In the genomic region with DNA sequence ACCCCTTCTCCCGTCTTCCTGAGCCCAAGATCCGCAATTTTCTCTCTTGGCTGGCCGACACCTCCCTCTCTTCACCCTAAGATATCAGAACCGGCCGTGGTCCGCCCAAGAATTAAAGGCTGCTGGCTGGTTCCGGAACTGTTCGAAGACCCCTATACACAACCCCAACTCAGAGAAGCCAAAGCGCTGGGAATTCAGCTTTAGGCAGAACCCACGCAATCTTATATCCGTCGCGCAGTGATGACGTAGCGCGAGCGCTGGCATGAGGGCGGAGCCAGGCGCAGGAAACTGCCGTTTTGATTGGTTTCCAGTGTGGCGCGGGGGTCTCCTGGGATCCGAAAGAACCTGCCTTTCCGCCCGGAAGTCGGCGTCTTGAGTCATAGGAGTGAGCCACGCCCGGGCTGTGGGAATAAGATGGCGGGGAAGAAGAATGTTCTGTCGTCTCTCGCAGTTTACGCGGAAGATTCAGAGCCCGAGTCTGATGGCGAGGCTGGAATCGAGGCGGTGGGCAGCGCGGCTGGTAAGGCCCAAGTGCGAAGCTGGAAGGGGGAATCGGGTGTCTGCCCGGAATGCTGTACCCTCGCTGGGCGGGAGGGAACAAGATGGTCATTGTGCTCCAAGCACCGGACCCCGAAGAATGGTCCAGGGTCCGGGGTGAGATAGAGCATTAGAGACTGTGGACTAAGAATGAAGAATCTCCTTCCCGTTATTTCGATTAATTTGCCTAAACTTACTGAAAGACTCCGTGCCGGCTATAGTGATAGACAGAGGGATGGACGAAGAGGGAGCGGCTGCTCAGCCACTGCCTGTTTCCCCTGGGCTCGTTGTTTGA, we compare ENCODE assay signal across 8 cellular contexts. TPM values are rescaled to one million over a fixed set of nuclear protein-coding genes. Genes with fewer than 3 reads are reported as not detected.
A peak's percentile ranks its signal among the peaks of the same experiment; 100 is the strongest.
DNase-seq lines count a peak whose midpoint lies in the region; ATAC-seq and TF ChIP-seq lines count a peak whose summit lies in the region.

A gene (minus strand): TSS at position 196 of the 832 bp plus-strand sequence. CDS start 597 bp downstream, outside the sequence.
A gene (plus strand): TSS at position 380 of the 832 bp plus-strand sequence. CDS start 35 bp downstream, at position 415.

- H3K27ac Mint-ChIP-seq in activated naive CD4-positive, alpha-beta T cell treated with anti-CD3 and anti-CD28 coated beads, Interleukin-2, amount 50 U/mL, for 24 hours: peak within 1 kb of the TSS; percentile 42

- peak within 1 kb of the TSS; percentile 89 for H3K4me3 ChIP-seq in GM06990 (replicated peaks; ENCODE audit: low read depth, low read length)
- peak within 1 kb of the TSS; percentile 88 for H3K4me3 ChIP-seq in suprapubic skin

- under 1% methylated on average over 48 of the region's 55 CpGs for WGBS in suprapubic skin

- ATAC-seq in HG02610 (IDR thresholded peaks at IDR 0.05; ENCODE audit: unreplicated experiment): peak; percentile 55

- no peaks in the 10 kb centered on the region for H3K9me3 Mint-ChIP-seq in activated naive CD4-positive, alpha-beta T cell treated with anti-CD3 and anti-CD28 coated beads, Interleukin-2, amount 50 U/mL, for 24 hours

- TF ChIP-seq CTCF in GM06990 (IDR thresholded peaks at IDR 0.05; ENCODE audit: insufficient read depth, low read length, poor library complexity, severe bottlenecking) (no peak), suprapubic skin (IDR thresholded peaks at IDR 0.05) (no peak)

- no peak within 1 kb of the TSS for H3K4me3 Mint-ChIP-seq in activated naive CD4-positive, alpha-beta T cell treated with anti-CD3 and anti-CD28 coated beads, Interleukin-2, amount 50 U/mL, for 24 hours

- H3K36me3 ChIP-seq in GM06990 (ENCODE audit: control insufficient read depth, insufficient read depth, low read length): peaks cover 14% of the 10 kb centered on the region
- H3K36me3 ChIP-seq in suprapubic skin: peaks cover 43% of the 10 kb centered on the region

- no peak for TF ChIP-seq EP300 in suprapubic skin (IDR thresholded peaks at IDR 0.05)

- H3K27ac ChIP-seq in suprapubic skin: peak within 1 kb of the TSS; percentile 93

- peaks cover 23% of the 10 kb centered on the region for H3K4me1 ChIP-seq in suprapubic skin

- H3K36me3 Mint-ChIP-seq in activated naive CD4-positive, alpha-beta T cell treated with anti-CD3 and anti-CD28 coated beads, Interleukin-2, amount 50 U/mL, for 24 hours: peaks cover 11% of the 10 kb centered on the region

- no peaks in the 10 kb centered on the region for H3K27me3 ChIP-seq in GM06990 (replicated peaks; ENCODE audit: control insufficient read depth, insufficient read depth, low read length)
- no peaks in the 10 kb centered on the region for H3K27me3 ChIP-seq in suprapubic skin

- DNase-seq in GM06990 (ENCODE audit: extremely low read depth, insufficient read length): peak; percentile 95
- DNase-seq in NCI-H1105 (lab: John Stamatoyannopoulos, UW): peak; percentile 94
- peak; percentile 88 for DNase-seq in SKM-1 (lab: John Stamatoyannopoulos, UW; ENCODE audit: unreplicated experiment)
- DNase-seq in globus pallidus (ENCODE audit: low spot score): peak; percentile 98
- peak; percentile 84 to 99 (median 96) for DNase-seq in nucleus accumbens (lab: John Stamatoyannopoulos, UW)
- DNase-seq in suprapubic skin (ENCODE audit: low spot score in 2 of 2): peak; percentile 99

- H3K4me1 Mint-ChIP-seq in activated naive CD4-positive, alpha-beta T cell treated with anti-CD3 and anti-CD28 coated beads, Interleukin-2, amount 50 U/mL, for 24 hours: peaks cover 30% of the 10 kb centered on the region

- no peaks in the 10 kb centered on the region for H3K27me3 Mint-ChIP-seq in activated naive CD4-positive, alpha-beta T cell treated with anti-CD3 and anti-CD28 coated beads, Interleukin-2, amount 50 U/mL, for 24 hours

- peak; percentile 9 to 84 for TF ChIP-seq POLR2A in suprapubic skin (IDR thresholded peaks at IDR 0.05)

- no peaks in the 10 kb centered on the region for H3K9me3 ChIP-seq in suprapubic skin

RNA-seq across cellular contexts. Expression of the first gene that starts in this region (rescaled TPM):
- 100 to 1,000 TPM in 1 of 4 donors, 10 to 100 TPM in 3; 35.3 to 129 (median 63.6) TPM for total RNA-seq in suprapubic skin

RNA-seq across cellular contexts. Expression of the second gene that starts in this region (rescaled TPM):
- 100 to 1,000 TPM in 1 of 4 donors, 10 to 100 TPM in 3; 67.0 to 104 (median 86.3) TPM for total RNA-seq in suprapubic skin

Comparison
In these comparisons a context has a peak if more than half of its experiments do, and no peak if none do; other contexts are left out.
1. Peak in every context shown above with its lines: DNase-seq, ATAC-seq, H3K4me3 ChIP-seq and H3K27ac ChIP-seq.